Comparison of ENCODE assay signal across 8 cellular contexts in the genomic region with DNA sequence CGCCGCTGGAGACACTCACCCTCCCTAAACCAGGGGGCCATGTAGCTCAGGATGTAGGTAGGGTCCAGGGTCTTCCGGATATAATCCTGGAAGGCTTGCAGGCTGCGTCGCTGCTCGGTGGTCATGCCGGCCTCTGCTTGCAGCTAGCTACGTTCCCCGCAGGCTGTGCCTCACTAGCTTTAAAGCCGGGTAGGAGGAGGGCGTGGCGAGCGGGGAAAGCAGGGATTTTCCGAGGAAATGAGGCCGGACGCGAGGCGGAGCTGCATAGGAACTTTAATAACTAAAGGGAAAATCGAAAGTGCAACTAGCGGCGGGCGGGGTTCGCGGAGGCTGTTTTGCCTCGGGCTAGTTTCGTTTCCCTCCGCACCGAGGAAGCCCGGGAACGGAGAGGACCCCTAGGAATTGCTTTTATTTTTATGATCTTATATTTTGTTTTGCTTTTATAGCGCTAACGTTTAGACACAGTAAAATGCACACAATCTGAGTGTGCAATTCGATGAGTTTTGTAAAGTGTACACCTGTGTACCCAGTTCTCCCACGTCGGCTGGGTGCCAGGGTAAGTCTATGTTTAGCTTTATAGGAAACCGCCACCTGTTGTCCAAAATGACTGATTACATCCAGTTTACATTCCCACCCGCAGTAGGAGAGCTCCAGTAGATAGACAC. TPM values are rescaled to one million over a fixed set of nuclear protein-coding genes. Genes with fewer than 3 reads are reported as not detected.
DNase-seq lines count a peak whose midpoint lies in the region; ATAC-seq and TF ChIP-seq lines count a peak whose summit lies in the region.

A gene (minus strand): TSS at position 155 of the 665 bp plus-strand sequence. CDS start 30 bp downstream, at position 125.

- H3K4me3 Mint-ChIP-seq in natural killer cell treated with Interleukin-12 subunit alpha and Interleukin-12 subunit beta and Interleukin-15 and Interleukin-18, amount 100 ng/mL, for 72 hours = peak within 1 kb of the TSS; percentile 90

- POLR2A ChIA-PET in Panc1 (lab: Charles Lee) = interaction anchor here (0.6 to 1.1 kb wide), 3 partner anchors 27 to 777 kb away, joined by 4 to 7 read pairs (median 4); a partner anchor contains a TSS

- DNase-seq in DMS79 (lab: John Stamatoyannopoulos, UW) (peak; percentile 87), Panc1 (ENCODE audit: low read depth, low spot score) (peak; percentile 85), fibroblast of mammary gland (ENCODE audit: low read depth) (peak; percentile 89)
- peak; percentile 77 for DNase-seq in Jurkat, Clone E6-1 (ENCODE audit: low read depth, low spot score)
- peak; percentile 52 to 68 for DNase-seq in activated T-helper 1 cell treated with anti-CD3 and anti-CD28 coated beads, Interleukin-2, amount 50 U/mL, for 16 hours (ENCODE audit: low read depth in 1 of 2, low spot score in 1 of 2)
- peak; percentile 89 for DNase-seq in natural killer cell treated with Interleukin-12 subunit alpha and Interleukin-12 subunit beta and Interleukin-15 and Interleukin-18, amount 100 ng/mL, for 72 hours (ENCODE audit: low spot score)
- DNase-seq in stimulated activated naive CD8-positive, alpha-beta T cell treated with anti-CD3 and anti-CD28 coated beads, Interleukin-15, Interleukin-2, amounts not matched to agents 100 U/mL and 50 U/mL, for 24 hours = peak; percentile 78

- TF ChIP-seq CTCF in Panc1 (IDR thresholded peaks at IDR 0.05) = peak; percentile 76
- TF ChIP-seq CTCF in fibroblast of mammary gland (conservative IDR thresholded peaks at IDR 0.05; ENCODE audit: control insufficient read depth, insufficient read depth, low read depth, low read length) = peak; percentile 34

- H3K9me3 Mint-ChIP-seq in natural killer cell treated with Interleukin-12 subunit alpha and Interleukin-12 subunit beta and Interleukin-15 and Interleukin-18, amount 100 ng/mL, for 72 hours = no peaks in the 10 kb centered on the region

- no peaks in the 10 kb centered on the region for H3K36me3 ChIP-seq in Panc1 (ENCODE audit: control insufficient read depth, insufficient read depth, low read length)

- peak within 1 kb of the TSS; percentile 87 to 94 for H3K27ac Mint-ChIP-seq in natural killer cell treated with Interleukin-12 subunit alpha and Interleukin-12 subunit beta and Interleukin-15 and Interleukin-18, amount 100 ng/mL, for 72 hours

- peaks cover 11% of the 10 kb centered on the region for H3K36me3 Mint-ChIP-seq in natural killer cell treated with Interleukin-12 subunit alpha and Interleukin-12 subunit beta and Interleukin-15 and Interleukin-18, amount 100 ng/mL, for 72 hours

- peaks cover 26 to 35% of the 10 kb centered on the region in 2 donors for H3K4me1 Mint-ChIP-seq in natural killer cell treated with Interleukin-12 subunit alpha and Interleukin-12 subunit beta and Interleukin-15 and Interleukin-18, amount 100 ng/mL, for 72 hours (ENCODE audit: low read depth in 2 of 2)

- H3K27me3 ChIP-seq in Panc1 (ENCODE audit: control insufficient read depth, insufficient read depth, low read length) = no peaks in the 10 kb centered on the region

- CTCF ChIA-PET in Panc1 (lab: Charles Lee) = interaction anchor here (0.8 to 2.3 kb wide), 4 partner anchors 15 to 147 kb away, joined by 3 to 34 read pairs (median 4); no protein-coding TSS in a partner anchor

- no TSS peak for BruUV-seq in Panc1 (replicated peaks; lab: Mats Ljungman, UMichigan)

- peak; percentile 66 for ATAC-seq in GM21619 (IDR thresholded peaks at IDR 0.05; ENCODE audit: unreplicated experiment)
- peak; percentile 94 for ATAC-seq in Panc1
- peak; percentile 87 to 89 for ATAC-seq in natural killer cell treated with Interleukin-12 subunit alpha and Interleukin-12 subunit beta and Interleukin-15 and Interleukin-18, amount 100 ng/mL, for 72 hours
- ATAC-seq in stimulated activated naive CD8-positive, alpha-beta T cell treated with anti-CD3 and anti-CD28 coated beads, Interleukin-15, Interleukin-2, amounts not matched to agents 100 U/mL and 50 U/mL, for 24 hours = peak; percentile 83

- H3K27ac ChIP-seq in Panc1 (ENCODE audit: low read length) = peak within 1 kb of the TSS; percentile 96

- peak within 1 kb of the TSS; percentile 81 for H3K4me3 ChIP-seq in Jurkat, Clone E6-1 (ENCODE audit: low read length)
- H3K4me3 ChIP-seq in Panc1 (ENCODE audit: low read depth in 2 of 2, low read length in 2 of 2) = peak within 1 kb of the TSS; percentile 64 to 88
- peak within 1 kb of the TSS; percentile 70 for H3K4me3 ChIP-seq in fibroblast of mammary gland (ENCODE audit: control insufficient read depth, low read depth, low read length)

- intact Hi-C loops in Panc1 (cut with micrococcal nuclease; ENCODE audit: unreplicated experiment) = no loop called here

- no peaks in the 10 kb centered on the region for H3K27me3 Mint-ChIP-seq in natural killer cell treated with Interleukin-12 subunit alpha and Interleukin-12 subunit beta and Interleukin-15 and Interleukin-18, amount 100 ng/mL, for 72 hours

- in situ Hi-C loops in Panc1 (cut with HindIII; ENCODE audit: low pct_unique_long_range_greater_than_20kb, low sequenced_read_pairs) = no loop called here

- H3K9me3 ChIP-seq in Panc1 (ENCODE audit: control insufficient read depth, insufficient read depth, low read depth, low read length) = peaks cover 2% of the 10 kb centered on the region; the same call in 1 of the 2 replicates

- peaks cover 32% of the 10 kb centered on the region for H3K4me1 ChIP-seq in Panc1 (ENCODE audit: control insufficient read depth, insufficient read depth, low read length)

RNA-seq across cellular contexts. Expression of the gene that starts here (rescaled TPM):
- polyA plus RNA-seq in Jurkat, Clone E6-1 (2012; ENCODE audit: insufficient read depth, insufficient read length) = 3.8 TPM
- 27.7 TPM for total RNA-seq in Panc1 (2021; ENCODE audit: unreplicated experiment)
- 8.6 TPM for polyA plus RNA-seq in Panc1 (2012; ENCODE audit: insufficient read length)
- total RNA-seq in natural killer cell treated with Interleukin-12 subunit alpha and Interleukin-12 subunit beta and Interleukin-15 and Interleukin-18, amount 100 ng/mL, for 72 hours = 1 to 10 TPM; 7.9 to 9.2 TPM

Comparison
In these comparisons a context has a peak if more than half of its experiments do, and no peak if none do; other contexts are left out.
1. Peak in every context shown above with its lines: DNase-seq, ATAC-seq, H3K4me3 ChIP-seq and H3K27ac ChIP-seq.